Comparison of ENCODE assay signal across 10 cellular contexts in genomic region chr1:107450899-107451664, GRCh38.
DNase-seq lines count a peak whose midpoint lies in the region; ATAC-seq lines count a peak whose summit lies in the region.
"Had no signal": no experiment of that assay in that cellular context is flagged by ENCODE, and none has a peak within 500 bp of the region (broad histone marks: within the 10 kb centered on the region; RNA-seq: fewer than 3 reads in every experiment).

No MANE protein-coding gene starts in this region.

- 62% methylated on average over 5 of the region's 5 CpGs for WGBS in right cardiac atrium

- H3K4me3 ChIP-seq in mucosa of rectum (ENCODE audit: low read length in 2 of 2) (no peak overlapping the region), right cardiac atrium (ENCODE audit: low read length) (no peak overlapping the region)

- peak overlapping the region; percentile 38 to 53 for H3K27ac ChIP-seq in mucosa of rectum (ENCODE audit: low read depth in 2 of 2, low read length in 2 of 2)
- H3K27ac ChIP-seq in right cardiac atrium (ENCODE audit: low read length): no peak overlapping the region

- H3K36me3 ChIP-seq in mucosa of rectum (ENCODE audit: control insufficient read depth in 2 of 2, insufficient read depth in 2 of 2, low read length in 2 of 2): no peaks in the 10 kb centered on the region

- intact Hi-C loops in right cardiac atrium (cut with DNase I): no loop called here

- ATAC-seq in GM18907 (IDR thresholded peaks at IDR 0.05; ENCODE audit: unreplicated experiment) (peak; percentile 88), HG02588 (IDR thresholded peaks at IDR 0.05; ENCODE audit: unreplicated experiment) (peak; percentile 81), HG03469 (IDR thresholded peaks at IDR 0.05; ENCODE audit: unreplicated experiment) (peak; percentile 70), right cardiac atrium (no peak)

- H3K27me3 ChIP-seq in mucosa of rectum (ENCODE audit: control insufficient read depth in 2 of 2, insufficient read depth in 2 of 2, low read length in 2 of 2) (no peaks in the 10 kb centered on the region), right cardiac atrium (ENCODE audit: control insufficient read depth, insufficient read depth) (no peaks in the 10 kb centered on the region)

- H3K4me1 ChIP-seq in mucosa of rectum (ENCODE audit: control insufficient read depth in 2 of 2, insufficient read depth in 2 of 2, low read length in 2 of 2) (no peaks in the 10 kb centered on the region), right cardiac atrium (ENCODE audit: control insufficient read depth, insufficient read depth, low read length) (no peaks in the 10 kb centered on the region)

- DNase-seq in ureter (ENCODE audit: low spot score) (no peak), NCI-H1417 (lab: John Stamatoyannopoulos, UW) (no peak), DMS53 (lab: John Stamatoyannopoulos, UW) (no peak), right cardiac atrium (no peak)
- DNase-seq: aorta, NCI-H82 had no signal

- H3K9ac ChIP-seq in mucosa of rectum (ENCODE audit: low read depth in 1 of 2, low read length in 2 of 2): no peak overlapping the region

- H3K9me3 ChIP-seq in mucosa of rectum (ENCODE audit: control insufficient read depth in 2 of 2, low read length in 2 of 2) (no peaks in the 10 kb centered on the region), right cardiac atrium (ENCODE audit: control insufficient read depth, low read length) (no peaks in the 10 kb centered on the region)

Comparison
In these comparisons a context has a peak if more than half of its experiments do, and no peak if none do; other contexts are left out.
1. ATAC-seq: peak in GM18907 (single experiment), HG02588 (single experiment) and HG03469 (single experiment); none in right cardiac atrium (0 of 2).